17 cellular contexts compared by ENCODE assay signal in genomic region chr9:70566066-70566465, GRCh38.
A peak's percentile ranks its signal among the peaks of the same experiment; 100 is the strongest.
DNase-seq lines count a peak whose midpoint lies in the region; ATAC-seq and TF ChIP-seq lines count a peak whose summit lies in the region.
"Had no signal": no experiment of that assay in that cellular context is flagged by ENCODE, and none has a peak within 500 bp of the region (broad histone marks: within the 10 kb centered on the region; RNA-seq: fewer than 3 reads in every experiment).

No MANE protein-coding gene starts in this region.

- no peak overlapping the region for H2BK5ac ChIP-seq in IMR-90 (ENCODE audit: low read depth, low read length, poor library complexity, severe bottlenecking)

- no peak for ATAC-seq in IMR-90 (ENCODE audit: low read depth)
- no peak for ATAC-seq in GM21515 (IDR thresholded peaks at IDR 0.05; ENCODE audit: unreplicated experiment)
- ATAC-seq in WTC11, result no peak
- ATAC-seq: left ventricle myocardium superior, Right ventricle myocardium inferior had no signal

- intact Hi-C loops in activated naive CD4-positive, alpha-beta T cell treated with anti-CD3 and anti-CD28 coated beads for 36 hours (cut with micrococcal nuclease), result loop anchor here (10.0 kb wide), 2 partner anchors 1391 to 1799 kb away; partner anchors contain the start of genes TJP2 and ZFAND5
- intact Hi-C loops in IMR-90 (cut with micrococcal nuclease), result no loop called here
- intact Hi-C loops in activated T-helper 2 cell treated with anti-CD3 and anti-CD28 coated beads, Interferon-gamma antibody, Interleukin-2, Interleukin-4, amounts not matched to agents 10 μg/mL and 5 μg/mL and 100 μg/mL, durations not matched to agents 14 hours and 24 hours and 36 hours (cut with micrococcal nuclease), result loop anchor here (10.0 kb wide), 2 partner anchors 741 to 1381 kb away; partner anchors contain the start of gene CFAP95

- H3K23ac ChIP-seq in IMR-90 (ENCODE audit: low read depth, low read length), result no peak overlapping the region

- no peaks in the 10 kb centered on the region for H3K9me3 Mint-ChIP-seq in activated naive CD4-positive, alpha-beta T cell treated with anti-CD3 and anti-CD28 coated beads for 36 hours
- H3K9me3 Mint-ChIP-seq in activated T-helper 2 cell treated with anti-CD3 and anti-CD28 coated beads, Interferon-gamma antibody, Interleukin-2, Interleukin-4, amounts not matched to agents 10 μg/mL and 5 μg/mL and 100 μg/mL, durations not matched to agents 14 hours and 24 hours and 36 hours, result peaks cover 3% of the 10 kb centered on the region
- H3K9me3 Mint-ChIP-seq in WTC11, result no peaks in the 10 kb centered on the region

- H3K27me3 ChIP-seq in IMR-90 (ENCODE audit: control insufficient read depth, insufficient read depth, low read length), result no peaks in the 10 kb centered on the region
- no peaks in the 10 kb centered on the region for H3K27me3 ChIP-seq in parathyroid adenoma (ENCODE audit: control insufficient read depth, insufficient read depth, low read length)
- H3K27me3 ChIP-seq: pancreas, uterus had no signal

- in situ Hi-C loops in IMR-90 (cut with MboI; ENCODE audit: low sequenced_read_pairs), result no loop called here

- BruUV-seq in IMR-90 (replicated peaks; lab: Mats Ljungman, UMichigan), result no TSS peak

- H4K8ac ChIP-seq in IMR-90 (ENCODE audit: low read depth in 2 of 2, low read length in 2 of 2), result no peak overlapping the region

- no peak for TF ChIP-seq POLR2A in IMR-90 (IDR thresholded peaks at IDR 0.05; ENCODE audit: low read depth, low read length)
- TF ChIP-seq POLR2A in erythroblast (IDR thresholded peaks at IDR 0.05; ENCODE audit: low read length), result no peak

- no peak overlapping the region for H3K4ac ChIP-seq in IMR-90 (ENCODE audit: low read depth, low read length)

- no peaks in the 10 kb centered on the region for H3K79me2 ChIP-seq in parathyroid adenoma

- H2AK5ac ChIP-seq in IMR-90 (ENCODE audit: low read depth, low read length), result peak overlapping the region; percentile 2; the same call in 1 of the 2 replicates

- no peaks in the 10 kb centered on the region for H3K79me1 ChIP-seq in IMR-90 (ENCODE audit: low read depth in 1 of 2, low read length in 2 of 2)

- H2BK20ac ChIP-seq in IMR-90 (ENCODE audit: low read depth, low read length), result peak overlapping the region; percentile 8; the same call in 1 of the 2 replicates

- no peaks in the 10 kb centered on the region for H4K20me1 ChIP-seq in IMR-90 (ENCODE audit: insufficient read depth, low read length)

- no peak overlapping the region; the same call in 2 of the 3 replicates for H2BK15ac ChIP-seq in IMR-90 (ENCODE audit: low read depth, low read length)

- H3K4me3 ChIP-seq in IMR-90 (ENCODE audit: insufficient read depth, low read depth, low read length) (no peak overlapping the region), parathyroid adenoma (ENCODE audit: low read depth, low read length) (no peak overlapping the region)
- H3K4me3 ChIP-seq: pancreas, uterus had no signal

- H2AFZ ChIP-seq in IMR-90 (replicated peaks; ENCODE audit: low read length, poor library complexity) (no peak overlapping the region), parathyroid adenoma (peak overlapping the region; percentile 76)

- no peak overlapping the region; the same call in 1 of the 2 replicates for H3K18ac ChIP-seq in IMR-90 (ENCODE audit: low read depth, low read length)

- 0 out of 2 replicates have a peak overlapping the region, but pooled peaks have one; percentile 23 for H4K91ac ChIP-seq in IMR-90 (ENCODE audit: insufficient read depth, low read depth, low read length)

- no CpG with 5 or more reads among the region's 3 CpGs for WGBS in IMR-90 (ENCODE audit: extremely low coverage in 2 of 2, insufficient read length in 1 of 2), 2 experiments

- TF ChIP-seq CTCF in IMR-90 (conservative IDR thresholded peaks at IDR 0.05; ENCODE audit: low read depth, low read length) (no peak), parathyroid adenoma (IDR thresholded peaks at IDR 0.05) (no peak), WTC11 (IDR thresholded peaks at IDR 0.05) (no peak)

- POLR2A ChIA-PET in IMR-90 (lab: Charles Lee; ENCODE audit: unreplicated experiment), result no interaction called here
- POLR2A ChIA-PET in WTC11 (lab: Charles Lee), result no interaction called here

- H2BK120ac ChIP-seq in IMR-90 (ENCODE audit: low read depth, low read length), result no peak overlapping the region

- H3K9ac ChIP-seq in IMR-90 (ENCODE audit: low read depth, low read length) (no peak overlapping the region), parathyroid adenoma (no peak overlapping the region)

- no peak for TF ChIP-seq RAD21 in IMR-90 (IDR thresholded peaks at IDR 0.05; ENCODE audit: low read length)

- H3K27ac Mint-ChIP-seq in activated naive CD4-positive, alpha-beta T cell treated with anti-CD3 and anti-CD28 coated beads for 36 hours, result peak overlapping the region; percentile 72
- peak overlapping the region; percentile 7 for H3K27ac Mint-ChIP-seq in activated T-helper 2 cell treated with anti-CD3 and anti-CD28 coated beads, Interferon-gamma antibody, Interleukin-2, Interleukin-4, amounts not matched to agents 10 μg/mL and 5 μg/mL and 100 μg/mL, durations not matched to agents 14 hours and 24 hours and 36 hours
- no peak overlapping the region for H3K27ac Mint-ChIP-seq in WTC11

- no peak overlapping the region; the same call in 1 of the 2 replicates for H4K5ac ChIP-seq in IMR-90 (ENCODE audit: low read depth, low read length)

- H3K9me1 ChIP-seq in IMR-90 (ENCODE audit: insufficient read depth, low read length), result peaks cover 20% of the 10 kb centered on the region

- H3K27me3 Mint-ChIP-seq in activated naive CD4-positive, alpha-beta T cell treated with anti-CD3 and anti-CD28 coated beads for 36 hours (ENCODE audit: low read depth), result no peaks in the 10 kb centered on the region
- H3K27me3 Mint-ChIP-seq in activated T-helper 2 cell treated with anti-CD3 and anti-CD28 coated beads, Interferon-gamma antibody, Interleukin-2, Interleukin-4, amounts not matched to agents 10 μg/mL and 5 μg/mL and 100 μg/mL, durations not matched to agents 14 hours and 24 hours and 36 hours (ENCODE audit: low read depth), result no peaks in the 10 kb centered on the region
- peaks cover 4% of the 10 kb centered on the region; the same call in 1 of the 2 replicates for H3K27me3 Mint-ChIP-seq in WTC11 (ENCODE audit: low read depth)

- DNase-seq in activated naive CD4-positive, alpha-beta T cell treated with anti-CD3 and anti-CD28 coated beads for 36 hours, result peak; percentile 45
- DNase-seq in activated naive CD4-positive, alpha-beta T cell (lab: John Stamatoyannopoulos, UW), result no peak
- DNase-seq in IMR-90 (no peak), erythroblast (lab: John Stamatoyannopoulos, UW) (no peak), WTC11 (ENCODE audit: low spot score) (no peak)
- no peak for DNase-seq in activated T-helper 2 cell treated with anti-CD3 and anti-CD28 coated beads, Interferon-gamma antibody, Interleukin-2, Interleukin-4, amounts not matched to agents 10 μg/mL and 5 μg/mL and 100 μg/mL, durations not matched to agents 14 hours and 24 hours and 36 hours (ENCODE audit: low spot score)
- DNase-seq: activated CD8-positive, alpha-beta memory T cell treated with anti-CD3 and anti-CD28 coated beads, Interleukin-2, amount 50 U/mL, for 4 hours; Caco-2; left ventricle myocardium superior; NCI-H187 treated with DMSO at 0.1 percent for 48 hours; stimulated activated CD4-positive, alpha-beta T cell treated with anti-CD3 and anti-CD28 coated beads, Interleukin-1b, Interleukin-23, amount 100 ng/mL, for 48 hours; uterus; WERI-Rb-1 had no signal

- no peak overlapping the region for H3K14ac ChIP-seq in IMR-90 (replicated peaks; ENCODE audit: low read depth, low read length)

- H3K27ac ChIP-seq in IMR-90 (ENCODE audit: insufficient read depth, low read length) (no peak overlapping the region), parathyroid adenoma (peak overlapping the region; percentile 54)
- H3K27ac ChIP-seq: pancreas, WERI-Rb-1 had no signal

- CTCF ChIA-PET in activated naive CD4-positive, alpha-beta T cell treated with anti-CD3 and anti-CD28 coated beads for 36 hours (lab: Charles Lee), result interaction anchor here (0.8 to 2.6 kb wide), 5 partner anchors 27 to 145 kb away, joined by 3 to 19 read pairs (median 3); no protein-coding TSS in a partner anchor
- CTCF ChIA-PET in IMR-90 (lab: Yijun Ruan, JAX) (no interaction called here), WTC11 (lab: Charles Lee) (interaction anchor here (0.8 to 2.0 kb wide), 4 partner anchors 12 to 56 kb away, joined by 3 to 7 read pairs (median 6); no protein-coding TSS in a partner anchor)

- dilution Hi-C loops in IMR-90 (cut with HindIII; ENCODE audit: low sequenced_read_pairs, unreplicated experiment), result no loop called here

- H3K4me3 Mint-ChIP-seq in activated naive CD4-positive, alpha-beta T cell treated with anti-CD3 and anti-CD28 coated beads for 36 hours, result peak overlapping the region; percentile 40
- no peak overlapping the region for H3K4me3 Mint-ChIP-seq in activated T-helper 2 cell treated with anti-CD3 and anti-CD28 coated beads, Interferon-gamma antibody, Interleukin-2, Interleukin-4, amounts not matched to agents 10 μg/mL and 5 μg/mL and 100 μg/mL, durations not matched to agents 14 hours and 24 hours and 36 hours (ENCODE audit: low read depth)
- H3K4me3 Mint-ChIP-seq in WTC11, result no peak overlapping the region

- H3K36me3 ChIP-seq in IMR-90 (ENCODE audit: control insufficient read depth, insufficient read depth, low read length) (no peaks in the 10 kb centered on the region), parathyroid adenoma (ENCODE audit: control insufficient read depth, insufficient read depth, low read length) (no peaks in the 10 kb centered on the region)
- H3K36me3 ChIP-seq: pancreas, uterus, WERI-Rb-1 had no signal

- peaks cover 52% of the 10 kb centered on the region for H3K4me1 Mint-ChIP-seq in activated naive CD4-positive, alpha-beta T cell treated with anti-CD3 and anti-CD28 coated beads for 36 hours (ENCODE audit: low read depth)
- H3K4me1 Mint-ChIP-seq in activated T-helper 2 cell treated with anti-CD3 and anti-CD28 coated beads, Interferon-gamma antibody, Interleukin-2, Interleukin-4, amounts not matched to agents 10 μg/mL and 5 μg/mL and 100 μg/mL, durations not matched to agents 14 hours and 24 hours and 36 hours (ENCODE audit: low read depth), result peaks cover 47% of the 10 kb centered on the region
- H3K4me1 Mint-ChIP-seq in WTC11, result peaks cover 30% of the 10 kb centered on the region

- peaks cover 24% of the 10 kb centered on the region for H3K4me1 ChIP-seq in IMR-90 (ENCODE audit: control insufficient read depth, insufficient read depth, low read length)
- H3K4me1 ChIP-seq in parathyroid adenoma, result peaks cover 4% of the 10 kb centered on the region
- H3K4me1 ChIP-seq: Caco-2, pancreas, uterus had no signal

- H3K56ac ChIP-seq in IMR-90 (ENCODE audit: extremely low read depth, insufficient read depth, low read length), result no peak overlapping the region

- no peaks in the 10 kb centered on the region for H3K9me3 ChIP-seq in IMR-90 (ENCODE audit: control insufficient read depth, insufficient read depth, low read length)
- H3K9me3 ChIP-seq in parathyroid adenoma (ENCODE audit: control insufficient read depth, low read length), result no peaks in the 10 kb centered on the region
- H3K9me3 ChIP-seq: Caco-2, pancreas, uterus had no signal

- no peaks in the 10 kb centered on the region for H3K36me3 Mint-ChIP-seq in activated naive CD4-positive, alpha-beta T cell treated with anti-CD3 and anti-CD28 coated beads for 36 hours (ENCODE audit: low read depth)
- no peaks in the 10 kb centered on the region for H3K36me3 Mint-ChIP-seq in activated T-helper 2 cell treated with anti-CD3 and anti-CD28 coated beads, Interferon-gamma antibody, Interleukin-2, Interleukin-4, amounts not matched to agents 10 μg/mL and 5 μg/mL and 100 μg/mL, durations not matched to agents 14 hours and 24 hours and 36 hours (ENCODE audit: low read depth)
- no peaks in the 10 kb centered on the region for H3K36me3 Mint-ChIP-seq in WTC11

- H3K4me2 ChIP-seq in IMR-90 (ENCODE audit: low read depth, low read length) (no peak overlapping the region), parathyroid adenoma (ENCODE audit: low read length) (no peak overlapping the region)

- no peak overlapping the region for H2AK9ac ChIP-seq in IMR-90 (replicated peaks; ENCODE audit: low read depth, low read length, poor library complexity)
